1 cellular context compared by ENCODE assay signal in genomic region chr12:112998997-112999767, GRCh38.
TF ChIP-seq lines count a peak whose summit lies in the region.

No MANE protein-coding gene starts in this region.

TF ChIP-seq in GM12878, 131 proteins besides CTCF, POLR2A, EP300 and RAD21 (continued from another document):
- no peak for TF ChIP-seq ZBTB40 (IDR thresholded peaks at IDR 0.05; ENCODE audit: borderline replicate concordance)
- TF ChIP-seq ZZZ3 (IDR thresholded peaks at IDR 0.05; ENCODE audit: control insufficient read depth, insufficient read length, low read depth) = no peak
- TF ChIP-seq SKIL (IDR thresholded peaks at IDR 0.05; ENCODE audit: low read depth, poor library complexity, severe bottlenecking) = no peak
- TF ChIP-seq PAX5 (IDR thresholded peaks at IDR 0.05; ENCODE audit: borderline replicate concordance, low read depth, low read length) = 0 out of 2 replicates have a peak, but pooled peaks have one; percentile 25
- TF ChIP-seq E4F1 (IDR thresholded peaks at IDR 0.05; ENCODE audit: borderline replicate concordance, partially characterized antibody) = no peak
- TF ChIP-seq BCL3 (IDR thresholded peaks at IDR 0.05; ENCODE audit: borderline replicate concordance, insufficient read depth, low read depth, low read length, poor library complexity, severe bottlenecking) = no peak
- no peak for TF ChIP-seq NBN (IDR thresholded peaks at IDR 0.05)
- no peak for TF ChIP-seq BMI1 (IDR thresholded peaks at IDR 0.05; ENCODE audit: borderline replicate concordance)
- TF ChIP-seq MYB (IDR thresholded peaks at IDR 0.05; ENCODE audit: borderline replicate concordance, low read depth, low read length) = no peak
- peak; percentile 99 for TF ChIP-seq TCF12 (IDR thresholded peaks at IDR 0.05; ENCODE audit: low read depth, low read length)
TF ChIP-seq in GM12878: peak in this region for 7.
